1 cellular context compared by ENCODE assay signal in the genomic region with DNA sequence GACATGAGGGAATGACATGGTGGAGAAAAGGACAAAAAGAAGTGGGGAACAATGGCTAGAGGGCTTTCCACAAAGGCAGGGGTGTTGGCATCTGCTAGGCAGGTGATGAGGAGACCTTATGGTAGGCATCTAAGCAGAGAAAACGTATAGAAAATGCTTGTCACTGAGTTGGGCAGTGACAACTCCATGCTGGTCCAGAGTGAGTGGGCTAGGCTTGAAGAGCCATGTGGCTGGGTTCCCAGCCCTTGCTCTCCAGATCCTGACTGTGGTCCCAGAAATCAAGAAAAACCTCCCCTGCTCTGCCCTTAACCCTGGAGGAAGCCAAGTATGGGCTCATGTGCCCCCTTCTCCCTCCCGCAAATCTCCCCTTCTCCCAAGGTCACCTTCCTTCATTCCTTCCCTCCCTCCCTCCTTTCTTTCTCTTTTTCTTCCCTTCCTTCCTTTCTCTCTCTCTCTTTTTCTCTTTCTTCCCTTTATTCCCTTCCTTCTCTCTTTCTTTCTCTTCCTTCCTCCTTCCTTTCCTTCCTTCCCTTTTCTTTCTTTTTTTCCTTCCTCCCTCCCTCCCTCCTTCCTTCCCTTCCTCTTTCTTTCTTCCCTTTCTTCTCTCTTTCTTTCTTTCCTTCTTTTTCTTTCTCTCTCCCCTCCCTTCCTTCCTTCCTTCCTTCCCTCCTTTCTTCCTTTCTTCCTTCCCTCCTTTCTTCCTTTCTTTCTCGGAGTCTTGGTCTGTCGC.
TF ChIP-seq lines count a peak whose summit lies in the region.

No MANE protein-coding gene starts in this region.

TF ChIP-seq in K562, 482 proteins besides CTCF, POLR2A, EP300 and RAD21 (continued from another document and continues in another):
- TF ChIP-seq, protein P1, sequence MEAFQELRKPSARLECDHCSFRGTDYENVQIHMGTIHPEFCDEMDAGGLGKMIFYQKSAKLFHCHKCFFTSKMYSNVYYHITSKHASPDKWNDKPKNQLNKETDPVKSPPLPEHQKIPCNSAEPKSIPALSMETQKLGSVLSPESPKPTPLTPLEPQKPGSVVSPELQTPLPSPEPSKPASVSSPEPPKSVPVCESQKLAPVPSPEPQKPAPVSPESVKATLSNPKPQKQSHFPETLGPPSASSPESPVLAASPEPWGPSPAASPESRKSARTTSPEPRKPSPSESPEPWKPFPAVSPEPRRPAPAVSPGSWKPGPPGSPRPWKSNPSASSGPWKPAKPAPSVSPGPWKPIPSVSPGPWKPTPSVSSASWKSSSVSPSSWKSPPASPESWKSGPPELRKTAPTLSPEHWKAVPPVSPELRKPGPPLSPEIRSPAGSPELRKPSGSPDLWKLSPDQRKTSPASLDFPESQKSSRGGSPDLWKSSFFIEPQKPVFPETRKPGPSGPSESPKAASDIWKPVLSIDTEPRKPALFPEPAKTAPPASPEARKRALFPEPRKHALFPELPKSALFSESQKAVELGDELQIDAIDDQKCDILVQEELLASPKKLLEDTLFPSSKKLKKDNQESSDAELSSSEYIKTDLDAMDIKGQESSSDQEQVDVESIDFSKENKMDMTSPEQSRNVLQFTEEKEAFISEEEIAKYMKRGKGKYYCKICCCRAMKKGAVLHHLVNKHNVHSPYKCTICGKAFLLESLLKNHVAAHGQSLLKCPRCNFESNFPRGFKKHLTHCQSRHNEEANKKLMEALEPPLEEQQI (IDR thresholded peaks at IDR 0.05) = no peak
- TF ChIP-seq HCFC1 (IDR thresholded peaks at IDR 0.05; ENCODE audit: low read depth, low read length) = no peak
- TF ChIP-seq, protein P2, sequence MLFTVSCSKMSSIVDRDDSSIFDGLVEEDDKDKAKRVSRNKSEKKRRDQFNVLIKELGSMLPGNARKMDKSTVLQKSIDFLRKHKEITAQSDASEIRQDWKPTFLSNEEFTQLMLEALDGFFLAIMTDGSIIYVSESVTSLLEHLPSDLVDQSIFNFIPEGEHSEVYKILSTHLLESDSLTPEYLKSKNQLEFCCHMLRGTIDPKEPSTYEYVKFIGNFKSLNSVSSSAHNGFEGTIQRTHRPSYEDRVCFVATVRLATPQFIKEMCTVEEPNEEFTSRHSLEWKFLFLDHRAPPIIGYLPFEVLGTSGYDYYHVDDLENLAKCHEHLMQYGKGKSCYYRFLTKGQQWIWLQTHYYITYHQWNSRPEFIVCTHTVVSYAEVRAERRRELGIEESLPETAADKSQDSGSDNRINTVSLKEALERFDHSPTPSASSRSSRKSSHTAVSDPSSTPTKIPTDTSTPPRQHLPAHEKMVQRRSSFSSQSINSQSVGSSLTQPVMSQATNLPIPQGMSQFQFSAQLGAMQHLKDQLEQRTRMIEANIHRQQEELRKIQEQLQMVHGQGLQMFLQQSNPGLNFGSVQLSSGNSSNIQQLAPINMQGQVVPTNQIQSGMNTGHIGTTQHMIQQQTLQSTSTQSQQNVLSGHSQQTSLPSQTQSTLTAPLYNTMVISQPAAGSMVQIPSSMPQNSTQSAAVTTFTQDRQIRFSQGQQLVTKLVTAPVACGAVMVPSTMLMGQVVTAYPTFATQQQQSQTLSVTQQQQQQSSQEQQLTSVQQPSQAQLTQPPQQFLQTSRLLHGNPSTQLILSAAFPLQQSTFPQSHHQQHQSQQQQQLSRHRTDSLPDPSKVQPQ (CRISPR knock-in tag; IDR thresholded peaks at IDR 0.05; ENCODE audit: borderline replicate concordance) = no peak
- no peak for TF ChIP-seq ASH1L (IDR thresholded peaks at IDR 0.05; ENCODE audit: borderline replicate concordance, low read depth, partially characterized antibody)
- TF ChIP-seq, protein P3, sequence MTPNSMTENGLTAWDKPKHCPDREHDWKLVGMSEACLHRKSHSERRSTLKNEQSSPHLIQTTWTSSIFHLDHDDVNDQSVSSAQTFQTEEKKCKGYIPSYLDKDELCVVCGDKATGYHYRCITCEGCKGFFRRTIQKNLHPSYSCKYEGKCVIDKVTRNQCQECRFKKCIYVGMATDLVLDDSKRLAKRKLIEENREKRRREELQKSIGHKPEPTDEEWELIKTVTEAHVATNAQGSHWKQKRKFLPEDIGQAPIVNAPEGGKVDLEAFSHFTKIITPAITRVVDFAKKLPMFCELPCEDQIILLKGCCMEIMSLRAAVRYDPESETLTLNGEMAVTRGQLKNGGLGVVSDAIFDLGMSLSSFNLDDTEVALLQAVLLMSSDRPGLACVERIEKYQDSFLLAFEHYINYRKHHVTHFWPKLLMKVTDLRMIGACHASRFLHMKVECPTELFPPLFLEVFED (CRISPR knock-in tag; conservative IDR thresholded peaks at IDR 0.05) = peak; percentile 86
- 0 out of 2 replicates have a peak, but pooled peaks have one; percentile 71 for TF ChIP-seq YBX1 (IDR thresholded peaks at IDR 0.05)
- no peak for TF ChIP-seq RBM15 (IDR thresholded peaks at IDR 0.05; ENCODE audit: insufficient read depth, low read length)
- TF ChIP-seq, protein P4, sequence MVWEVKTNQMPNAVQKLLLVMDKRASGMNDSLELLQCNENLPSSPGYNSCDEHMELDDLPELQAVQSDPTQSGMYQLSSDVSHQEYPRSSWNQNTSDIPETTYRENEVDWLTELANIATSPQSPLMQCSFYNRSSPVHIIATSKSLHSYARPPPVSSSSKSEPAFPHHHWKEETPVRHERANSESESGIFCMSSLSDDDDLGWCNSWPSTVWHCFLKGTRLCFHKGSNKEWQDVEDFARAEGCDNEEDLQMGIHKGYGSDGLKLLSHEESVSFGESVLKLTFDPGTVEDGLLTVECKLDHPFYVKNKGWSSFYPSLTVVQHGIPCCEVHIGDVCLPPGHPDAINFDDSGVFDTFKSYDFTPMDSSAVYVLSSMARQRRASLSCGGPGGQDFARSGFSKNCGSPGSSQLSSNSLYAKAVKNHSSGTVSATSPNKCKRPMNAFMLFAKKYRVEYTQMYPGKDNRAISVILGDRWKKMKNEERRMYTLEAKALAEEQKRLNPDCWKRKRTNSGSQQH (CRISPR knock-in tag; IDR thresholded peaks at IDR 0.05) = peak; percentile 84; the same call in 1 of the 2 replicates
- TF ChIP-seq, protein P5, sequence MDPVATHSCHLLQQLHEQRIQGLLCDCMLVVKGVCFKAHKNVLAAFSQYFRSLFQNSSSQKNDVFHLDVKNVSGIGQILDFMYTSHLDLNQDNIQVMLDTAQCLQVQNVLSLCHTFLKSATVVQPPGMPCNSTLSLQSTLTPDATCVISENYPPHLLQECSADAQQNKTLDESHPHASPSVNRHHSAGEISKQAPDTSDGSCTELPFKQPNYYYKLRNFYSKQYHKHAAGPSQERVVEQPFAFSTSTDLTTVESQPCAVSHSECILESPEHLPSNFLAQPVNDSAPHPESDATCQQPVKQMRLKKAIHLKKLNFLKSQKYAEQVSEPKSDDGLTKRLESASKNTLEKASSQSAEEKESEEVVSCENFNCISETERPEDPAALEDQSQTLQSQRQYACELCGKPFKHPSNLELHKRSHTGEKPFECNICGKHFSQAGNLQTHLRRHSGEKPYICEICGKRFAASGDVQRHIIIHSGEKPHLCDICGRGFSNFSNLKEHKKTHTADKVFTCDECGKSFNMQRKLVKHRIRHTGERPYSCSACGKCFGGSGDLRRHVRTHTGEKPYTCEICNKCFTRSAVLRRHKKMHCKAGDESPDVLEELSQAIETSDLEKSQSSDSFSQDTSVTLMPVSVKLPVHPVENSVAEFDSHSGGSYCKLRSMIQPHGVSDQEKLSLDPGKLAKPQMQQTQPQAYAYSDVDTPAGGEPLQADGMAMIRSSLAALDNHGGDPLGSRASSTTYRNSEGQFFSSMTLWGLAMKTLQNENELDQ (CRISPR knock-in tag; IDR thresholded peaks at IDR 0.05; ENCODE audit: borderline replicate concordance) = no peak
- TF ChIP-seq, protein P6, sequence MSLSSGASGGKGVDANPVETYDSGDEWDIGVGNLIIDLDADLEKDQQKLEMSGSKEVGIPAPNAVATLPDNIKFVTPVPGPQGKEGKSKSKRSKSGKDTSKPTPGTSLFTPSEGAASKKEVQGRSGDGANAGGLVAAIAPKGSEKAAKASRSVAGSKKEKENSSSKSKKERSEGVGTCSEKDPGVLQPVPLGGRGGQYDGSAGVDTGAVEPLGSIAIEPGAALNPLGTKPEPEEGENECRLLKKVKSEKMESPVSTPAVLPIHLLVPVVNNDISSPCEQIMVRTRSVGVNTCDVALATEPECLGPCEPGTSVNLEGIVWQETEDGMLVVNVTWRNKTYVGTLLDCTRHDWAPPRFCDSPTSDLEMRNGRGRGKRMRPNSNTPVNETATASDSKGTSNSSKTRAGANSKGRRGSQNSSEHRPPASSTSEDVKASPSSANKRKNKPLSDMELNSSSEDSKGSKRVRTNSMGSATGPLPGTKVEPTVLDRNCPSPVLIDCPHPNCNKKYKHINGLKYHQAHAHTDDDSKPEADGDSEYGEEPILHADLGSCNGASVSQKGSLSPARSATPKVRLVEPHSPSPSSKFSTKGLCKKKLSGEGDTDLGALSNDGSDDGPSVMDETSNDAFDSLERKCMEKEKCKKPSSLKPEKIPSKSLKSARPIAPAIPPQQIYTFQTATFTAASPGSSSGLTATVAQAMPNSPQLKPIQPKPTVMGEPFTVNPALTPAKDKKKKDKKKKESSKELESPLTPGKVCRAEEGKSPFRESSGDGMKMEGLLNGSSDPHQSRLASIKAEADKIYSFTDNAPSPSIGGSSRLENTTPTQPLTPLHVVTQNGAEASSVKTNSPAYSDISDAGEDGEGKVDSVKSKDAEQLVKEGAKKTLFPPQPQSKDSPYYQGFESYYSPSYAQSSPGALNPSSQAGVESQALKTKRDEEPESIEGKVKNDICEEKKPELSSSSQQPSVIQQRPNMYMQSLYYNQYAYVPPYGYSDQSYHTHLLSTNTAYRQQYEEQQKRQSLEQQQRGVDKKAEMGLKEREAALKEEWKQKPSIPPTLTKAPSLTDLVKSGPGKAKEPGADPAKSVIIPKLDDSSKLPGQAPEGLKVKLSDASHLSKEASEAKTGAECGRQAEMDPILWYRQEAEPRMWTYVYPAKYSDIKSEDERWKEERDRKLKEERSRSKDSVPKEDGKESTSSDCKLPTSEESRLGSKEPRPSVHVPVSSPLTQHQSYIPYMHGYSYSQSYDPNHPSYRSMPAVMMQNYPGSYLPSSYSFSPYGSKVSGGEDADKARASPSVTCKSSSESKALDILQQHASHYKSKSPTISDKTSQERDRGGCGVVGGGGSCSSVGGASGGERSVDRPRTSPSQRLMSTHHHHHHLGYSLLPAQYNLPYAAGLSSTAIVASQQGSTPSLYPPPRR (CRISPR knock-in tag; IDR thresholded peaks at IDR 0.05; ENCODE audit: borderline replicate concordance) = no peak
- TF ChIP-seq, protein P7, sequence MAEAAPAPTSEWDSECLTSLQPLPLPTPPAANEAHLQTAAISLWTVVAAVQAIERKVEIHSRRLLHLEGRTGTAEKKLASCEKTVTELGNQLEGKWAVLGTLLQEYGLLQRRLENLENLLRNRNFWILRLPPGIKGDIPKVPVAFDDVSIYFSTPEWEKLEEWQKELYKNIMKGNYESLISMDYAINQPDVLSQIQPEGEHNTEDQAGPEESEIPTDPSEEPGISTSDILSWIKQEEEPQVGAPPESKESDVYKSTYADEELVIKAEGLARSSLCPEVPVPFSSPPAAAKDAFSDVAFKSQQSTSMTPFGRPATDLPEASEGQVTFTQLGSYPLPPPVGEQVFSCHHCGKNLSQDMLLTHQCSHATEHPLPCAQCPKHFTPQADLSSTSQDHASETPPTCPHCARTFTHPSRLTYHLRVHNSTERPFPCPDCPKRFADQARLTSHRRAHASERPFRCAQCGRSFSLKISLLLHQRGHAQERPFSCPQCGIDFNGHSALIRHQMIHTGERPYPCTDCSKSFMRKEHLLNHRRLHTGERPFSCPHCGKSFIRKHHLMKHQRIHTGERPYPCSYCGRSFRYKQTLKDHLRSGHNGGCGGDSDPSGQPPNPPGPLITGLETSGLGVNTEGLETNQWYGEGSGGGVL (CRISPR knock-in tag; IDR thresholded peaks at IDR 0.05) = no peak
- no peak for TF ChIP-seq RB1 (IDR thresholded peaks at IDR 0.05; ENCODE audit: low read depth)
- TF ChIP-seq, protein P8, sequence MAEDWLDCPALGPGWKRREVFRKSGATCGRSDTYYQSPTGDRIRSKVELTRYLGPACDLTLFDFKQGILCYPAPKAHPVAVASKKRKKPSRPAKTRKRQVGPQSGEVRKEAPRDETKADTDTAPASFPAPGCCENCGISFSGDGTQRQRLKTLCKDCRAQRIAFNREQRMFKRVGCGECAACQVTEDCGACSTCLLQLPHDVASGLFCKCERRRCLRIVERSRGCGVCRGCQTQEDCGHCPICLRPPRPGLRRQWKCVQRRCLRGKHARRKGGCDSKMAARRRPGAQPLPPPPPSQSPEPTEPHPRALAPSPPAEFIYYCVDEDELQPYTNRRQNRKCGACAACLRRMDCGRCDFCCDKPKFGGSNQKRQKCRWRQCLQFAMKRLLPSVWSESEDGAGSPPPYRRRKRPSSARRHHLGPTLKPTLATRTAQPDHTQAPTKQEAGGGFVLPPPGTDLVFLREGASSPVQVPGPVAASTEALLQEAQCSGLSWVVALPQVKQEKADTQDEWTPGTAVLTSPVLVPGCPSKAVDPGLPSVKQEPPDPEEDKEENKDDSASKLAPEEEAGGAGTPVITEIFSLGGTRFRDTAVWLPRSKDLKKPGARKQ (CRISPR knock-in tag; IDR thresholded peaks at IDR 0.05) = no peak
- TF ChIP-seq, protein P9, sequence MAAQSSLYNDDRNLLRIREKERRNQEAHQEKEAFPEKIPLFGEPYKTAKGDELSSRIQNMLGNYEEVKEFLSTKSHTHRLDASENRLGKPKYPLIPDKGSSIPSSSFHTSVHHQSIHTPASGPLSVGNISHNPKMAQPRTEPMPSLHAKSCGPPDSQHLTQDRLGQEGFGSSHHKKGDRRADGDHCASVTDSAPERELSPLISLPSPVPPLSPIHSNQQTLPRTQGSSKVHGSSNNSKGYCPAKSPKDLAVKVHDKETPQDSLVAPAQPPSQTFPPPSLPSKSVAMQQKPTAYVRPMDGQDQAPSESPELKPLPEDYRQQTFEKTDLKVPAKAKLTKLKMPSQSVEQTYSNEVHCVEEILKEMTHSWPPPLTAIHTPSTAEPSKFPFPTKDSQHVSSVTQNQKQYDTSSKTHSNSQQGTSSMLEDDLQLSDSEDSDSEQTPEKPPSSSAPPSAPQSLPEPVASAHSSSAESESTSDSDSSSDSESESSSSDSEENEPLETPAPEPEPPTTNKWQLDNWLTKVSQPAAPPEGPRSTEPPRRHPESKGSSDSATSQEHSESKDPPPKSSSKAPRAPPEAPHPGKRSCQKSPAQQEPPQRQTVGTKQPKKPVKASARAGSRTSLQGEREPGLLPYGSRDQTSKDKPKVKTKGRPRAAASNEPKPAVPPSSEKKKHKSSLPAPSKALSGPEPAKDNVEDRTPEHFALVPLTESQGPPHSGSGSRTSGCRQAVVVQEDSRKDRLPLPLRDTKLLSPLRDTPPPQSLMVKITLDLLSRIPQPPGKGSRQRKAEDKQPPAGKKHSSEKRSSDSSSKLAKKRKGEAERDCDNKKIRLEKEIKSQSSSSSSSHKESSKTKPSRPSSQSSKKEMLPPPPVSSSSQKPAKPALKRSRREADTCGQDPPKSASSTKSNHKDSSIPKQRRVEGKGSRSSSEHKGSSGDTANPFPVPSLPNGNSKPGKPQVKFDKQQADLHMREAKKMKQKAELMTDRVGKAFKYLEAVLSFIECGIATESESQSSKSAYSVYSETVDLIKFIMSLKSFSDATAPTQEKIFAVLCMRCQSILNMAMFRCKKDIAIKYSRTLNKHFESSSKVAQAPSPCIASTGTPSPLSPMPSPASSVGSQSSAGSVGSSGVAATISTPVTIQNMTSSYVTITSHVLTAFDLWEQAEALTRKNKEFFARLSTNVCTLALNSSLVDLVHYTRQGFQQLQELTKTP (IDR thresholded peaks at IDR 0.05; ENCODE audit: low read depth in 1 of 2, partially characterized antibody in 2 of 2) = no peak
